Comparison of ENCODE assay signal across 9 cellular contexts in genomic region chr6:89834884-89835792, GRCh38. TPM values are rescaled to one million over a fixed set of nuclear protein-coding genes. Genes with fewer than 3 reads are reported as not detected.
DNase-seq lines count a peak whose midpoint lies in the region; ATAC-seq lines count a peak whose summit lies in the region.
"Had no signal": no experiment of that assay in that cellular context is flagged by ENCODE, and none has a peak within 500 bp of the region (broad histone marks: within the 10 kb centered on the region; RNA-seq: fewer than 3 reads in every experiment).

No MANE protein-coding gene starts in this region.

- H3K36me3 Mint-ChIP-seq in activated CD4-positive, alpha-beta T cell treated with anti-CD3 and anti-CD28 coated beads for 36 hours (ENCODE audit: low read depth): peaks cover 69% of the 10 kb centered on the region
- H3K36me3 Mint-ChIP-seq in activated CD4-positive, alpha-beta memory T cell treated with anti-CD3 and anti-CD28 coated beads, Interleukin-2, amount 10 ng/mL, durations not matched to agents 7 days and 5 days (ENCODE audit: low read depth): peaks cover 73% of the 10 kb centered on the region

- CTCF ChIA-PET in activated CD4-positive, alpha-beta T cell treated with anti-CD3 and anti-CD28 coated beads for 36 hours (lab: Charles Lee): no interaction called here
- CTCF ChIA-PET in activated CD4-positive, alpha-beta memory T cell treated with anti-CD3 and anti-CD28 coated beads, Interleukin-2, amount 10 ng/mL, durations not matched to agents 7 days and 5 days (lab: Charles Lee): interaction anchor here (0.6 to 1.4 kb wide), 3 partner anchors 10 to 105 kb away, joined by 3 to 4 read pairs (median 4); no protein-coding TSS in a partner anchor

- H3K27ac Mint-ChIP-seq in activated CD4-positive, alpha-beta T cell treated with anti-CD3 and anti-CD28 coated beads for 36 hours: peak overlapping the region; percentile 89
- H3K27ac Mint-ChIP-seq in activated CD4-positive, alpha-beta memory T cell treated with anti-CD3 and anti-CD28 coated beads, Interleukin-2, amount 10 ng/mL, durations not matched to agents 7 days and 5 days: peak overlapping the region; percentile 76

- ATAC-seq in activated CD4-positive, alpha-beta T cell treated with anti-CD3 and anti-CD28 coated beads for 36 hours: peak; percentile 94
- peak; percentile 92 for ATAC-seq in HG02973 (IDR thresholded peaks at IDR 0.05; ENCODE audit: unreplicated experiment)

- H3K27me3 Mint-ChIP-seq in activated CD4-positive, alpha-beta T cell treated with anti-CD3 and anti-CD28 coated beads for 36 hours: no peaks in the 10 kb centered on the region
- no peaks in the 10 kb centered on the region for H3K27me3 Mint-ChIP-seq in activated CD4-positive, alpha-beta memory T cell treated with anti-CD3 and anti-CD28 coated beads, Interleukin-2, amount 10 ng/mL, durations not matched to agents 7 days and 5 days

- POLR2A ChIA-PET in activated CD4-positive, alpha-beta T cell treated with anti-CD3 and anti-CD28 coated beads for 36 hours (lab: Charles Lee): interaction anchor here (0.7 kb wide), 1 partner anchor 485 kb away, joined by 3 read pairs; no protein-coding TSS in a partner anchor
- POLR2A ChIA-PET in activated CD4-positive, alpha-beta memory T cell treated with anti-CD3 and anti-CD28 coated beads, Interleukin-2, amount 10 ng/mL, durations not matched to agents 7 days and 5 days (lab: Charles Lee): interaction anchor here (0.5 to 1.0 kb wide), 4 partner anchors 9 to 483 kb away, joined by 3 to 4 read pairs (median 3); partner anchors contain the start of gene MDN1

- peak; percentile 67 for DNase-seq in activated CD4-positive, alpha-beta T cell treated with anti-CD3 and anti-CD28 coated beads for 36 hours
- DNase-seq in activated CD4-positive, alpha-beta T cell treated with anti-CD3 and anti-CD28 coated beads for 1 hour: no peak
- peak; percentile 70 for DNase-seq in activated CD4-positive, alpha-beta memory T cell treated with anti-CD3 and anti-CD28 coated beads, Interleukin-2, amount 10 ng/mL, durations not matched to agents 7 days and 5 days
- peak; percentile 59 for DNase-seq in stimulated activated CD8-positive, alpha-beta memory T cell treated with anti-CD3 and anti-CD28 coated beads, Interleukin-4, amount 100 ng/mL, for 48 hours
- DNase-seq in DMS153 (lab: John Stamatoyannopoulos, UW): no peak
- no peak for DNase-seq in SW480 (ENCODE audit: low spot score)
- no peak for DNase-seq in cortex of kidney (lab: John Stamatoyannopoulos, UW)

- H3K4me1 Mint-ChIP-seq in activated CD4-positive, alpha-beta T cell treated with anti-CD3 and anti-CD28 coated beads for 36 hours: peaks cover 60% of the 10 kb centered on the region
- H3K4me1 Mint-ChIP-seq in activated CD4-positive, alpha-beta memory T cell treated with anti-CD3 and anti-CD28 coated beads, Interleukin-2, amount 10 ng/mL, durations not matched to agents 7 days and 5 days: peaks cover 68% of the 10 kb centered on the region

- H3K4me3 Mint-ChIP-seq in activated CD4-positive, alpha-beta T cell treated with anti-CD3 and anti-CD28 coated beads for 36 hours: peak overlapping the region; percentile 45
- H3K4me3 Mint-ChIP-seq in activated CD4-positive, alpha-beta memory T cell treated with anti-CD3 and anti-CD28 coated beads, Interleukin-2, amount 10 ng/mL, durations not matched to agents 7 days and 5 days: peak overlapping the region; percentile 56

- intact Hi-C loops in activated CD4-positive, alpha-beta T cell treated with anti-CD3 and anti-CD28 coated beads for 36 hours (cut with DNase I, micrococcal nuclease): loop anchor here (2.0 to 10.0 kb wide), 3 partner anchors 16 to 690 kb away; partner anchors contain the start of genes MDN1 (in 1 of the 2) and PM20D2 (in 1 of the 2)

- H3K9me3 Mint-ChIP-seq in activated CD4-positive, alpha-beta T cell treated with anti-CD3 and anti-CD28 coated beads for 36 hours (ENCODE audit: low read depth): no peaks in the 10 kb centered on the region
- H3K9me3 Mint-ChIP-seq in activated CD4-positive, alpha-beta memory T cell treated with anti-CD3 and anti-CD28 coated beads, Interleukin-2, amount 10 ng/mL, durations not matched to agents 7 days and 5 days: no peaks in the 10 kb centered on the region

RNA-seq across cellular contexts. Expression of gene CASP8AP2, which starts 5.5 kb away (rescaled TPM):
- total RNA-seq in activated CD4-positive, alpha-beta T cell treated with anti-CD3 and anti-CD28 coated beads for 36 hours: 10 to 100 TPM; 34.0 to 36.5 TPM
- total RNA-seq in activated CD4-positive, alpha-beta memory T cell treated with anti-CD3 and anti-CD28 coated beads, Interleukin-2, amount 10 ng/mL, durations not matched to agents 7 days and 5 days: 10 to 100 TPM; 37.5 to 39.0 TPM

RNA-seq across cellular contexts. Expression of gene MDN1, which starts 15.5 kb away (rescaled TPM):
- 10 to 100 TPM; 48.6 to 59.5 TPM for total RNA-seq in activated CD4-positive, alpha-beta T cell treated with anti-CD3 and anti-CD28 coated beads for 36 hours
- 10 to 100 TPM; 38.2 to 39.4 TPM for total RNA-seq in activated CD4-positive, alpha-beta memory T cell treated with anti-CD3 and anti-CD28 coated beads, Interleukin-2, amount 10 ng/mL, durations not matched to agents 7 days and 5 days

RNA-seq across cellular contexts. Expression of gene GJA10, which starts 59.1 kb away (rescaled TPM):
- total RNA-seq in activated CD4-positive, alpha-beta T cell treated with anti-CD3 and anti-CD28 coated beads for 36 hours: not detected
- total RNA-seq in activated CD4-positive, alpha-beta memory T cell treated with anti-CD3 and anti-CD28 coated beads, Interleukin-2, amount 10 ng/mL, durations not matched to agents 7 days and 5 days: 1 to 10 TPM; 3.4 to 3.5 TPM
- total RNA-seq: SK-MEL-5 had no signal

Comparison
In these comparisons a context has a peak if more than half of its experiments do, and no peak if none do; other contexts are left out.
1. DNase-seq: peak in activated CD4-positive, alpha-beta T cell treated with anti-CD3 and anti-CD28 coated beads for 36 hours (single experiment), activated CD4-positive, alpha-beta memory T cell treated with anti-CD3 and anti-CD28 coated beads, Interleukin-2, amount 10 ng/mL, durations not matched to agents 7 days and 5 days (single experiment) and stimulated activated CD8-positive, alpha-beta memory T cell treated with anti-CD3 and anti-CD28 coated beads, Interleukin-4, amount 100 ng/mL, for 48 hours (single experiment); none in activated CD4-positive, alpha-beta T cell treated with anti-CD3 and anti-CD28 coated beads for 1 hour (single experiment), DMS153 (single experiment), SW480 (single experiment) and cortex of kidney (single experiment).
2. RNA of gene GJA10, which starts 59.1 kb away (total RNA-seq): 3.4 to 3.5 TPM in activated CD4-positive, alpha-beta memory T cell treated with anti-CD3 and anti-CD28 coated beads, Interleukin-2, amount 10 ng/mL, durations not matched to agents 7 days and 5 days; not detected in activated CD4-positive, alpha-beta T cell treated with anti-CD3 and anti-CD28 coated beads for 36 hours; every median in the first group is over 4 times any median in the second.